ENCODE assay signal across 23 cellular contexts in the genomic region with DNA sequence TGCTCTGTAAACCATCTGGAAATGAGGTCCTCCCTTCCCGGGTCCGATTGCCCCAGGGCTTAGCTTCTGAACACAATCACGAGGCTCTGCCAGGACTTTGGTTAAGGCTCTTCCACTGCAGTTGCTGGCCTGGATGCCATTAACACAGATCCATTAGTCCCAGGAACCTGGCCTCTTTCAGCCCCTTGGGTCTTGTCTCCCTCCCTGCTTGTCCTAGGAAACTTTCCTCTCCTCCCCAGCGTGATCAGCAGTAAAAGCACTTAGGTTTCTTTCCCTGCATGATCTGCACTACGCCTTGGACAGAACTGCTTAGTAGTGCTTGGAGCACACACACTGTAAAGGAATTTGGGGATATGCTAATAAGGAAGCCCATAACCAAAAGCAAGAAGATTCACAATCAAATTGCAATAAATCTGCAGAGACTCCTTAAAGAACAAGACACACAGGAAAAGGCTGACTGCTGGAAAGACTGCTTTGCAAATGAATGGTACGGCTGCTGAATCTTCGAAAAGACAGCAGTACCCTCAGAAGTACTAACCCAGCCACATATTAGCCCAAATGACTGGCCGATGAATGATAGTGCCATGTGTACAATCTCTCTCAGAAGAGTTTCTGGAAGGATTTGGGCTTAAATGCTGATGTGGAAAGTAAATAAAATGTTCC.
DNase-seq lines count a peak whose midpoint lies in the region; ATAC-seq and TF ChIP-seq lines count a peak whose summit lies in the region.
"Had no signal": no experiment of that assay in that cellular context is flagged by ENCODE, and none has a peak within 500 bp of the region (broad histone marks: within the 10 kb centered on the region; RNA-seq: fewer than 3 reads in every experiment).

No MANE protein-coding gene starts in this region.

- no peak overlapping the region for H3K4me2 ChIP-seq in mesenchymal stem cell (ENCODE audit: low read length, poor library complexity, severe bottlenecking)

- H3K9me3 Mint-ChIP-seq in endodermal cell: no peaks in the 10 kb centered on the region
- no peaks in the 10 kb centered on the region for H3K9me3 Mint-ChIP-seq in activated naive CD4-positive, alpha-beta T cell treated with anti-CD3 and anti-CD28 coated beads, Interleukin-2, amount 10 ng/mL, durations not matched to agents 7 days and 5 days
- H3K9me3 Mint-ChIP-seq: T-helper 1 cell treated with Interleukin-12 subunit alpha and Interleukin-12 subunit beta and Interleukin-4 antibody, amounts not matched to agents 30 μg/mL and 1 μg/mL, for 36 hours had no signal

- no peaks in the 10 kb centered on the region for H3K36me3 Mint-ChIP-seq in endodermal cell (ENCODE audit: low read depth)
- no peaks in the 10 kb centered on the region for H3K36me3 Mint-ChIP-seq in activated naive CD4-positive, alpha-beta T cell treated with anti-CD3 and anti-CD28 coated beads, Interleukin-2, amount 10 ng/mL, durations not matched to agents 7 days and 5 days
- H3K36me3 Mint-ChIP-seq: activated naive CD8-positive, alpha-beta T cell had no signal

- H3K4me1 ChIP-seq in Panc1 (ENCODE audit: control insufficient read depth, insufficient read depth, low read length): no peaks in the 10 kb centered on the region
- no peaks in the 10 kb centered on the region for H3K4me1 ChIP-seq in endodermal cell (ENCODE audit: control insufficient read depth, insufficient read depth, low read length)
- no peaks in the 10 kb centered on the region for H3K4me1 ChIP-seq in mesenchymal stem cell (ENCODE audit: control insufficient read depth, insufficient read depth, low read depth, low read length)
- H3K4me1 ChIP-seq: body of pancreas, esophagus muscularis mucosa, left ventricle myocardium inferior, suprapubic skin had no signal

- POLR2A ChIA-PET in Panc1 (lab: Charles Lee): no interaction called here

- H2BK120ac ChIP-seq in mesenchymal stem cell (ENCODE audit: low read depth, low read length): no peak overlapping the region

- H3K4me3 Mint-ChIP-seq in endodermal cell: no peak overlapping the region
- no peak overlapping the region for H3K4me3 Mint-ChIP-seq in activated naive CD4-positive, alpha-beta T cell treated with anti-CD3 and anti-CD28 coated beads, Interleukin-2, amount 10 ng/mL, durations not matched to agents 7 days and 5 days
- H3K4me3 Mint-ChIP-seq: activated naive CD8-positive, alpha-beta T cell; T-helper 1 cell treated with Interleukin-12 subunit alpha and Interleukin-12 subunit beta and Interleukin-4 antibody, amounts not matched to agents 30 μg/mL and 1 μg/mL, for 36 hours had no signal

- 69 to 83% methylated on average over 5 to 8 of the region's 8 CpGs for WGBS in endodermal cell (ENCODE audit: insufficient coverage in 1 of 2, insufficient read length in 1 of 2), 2 experiments
- 71% methylated on average over 6 of the region's 8 CpGs for WGBS in mesenchymal stem cell

- H3K27ac ChIP-seq in Panc1 (ENCODE audit: low read length) (no peak overlapping the region), endodermal cell (ENCODE audit: low read depth, low read length) (no peak overlapping the region), mesenchymal stem cell (ENCODE audit: low read length, poor library complexity, severe bottlenecking) (no peak overlapping the region), brain microvascular endothelial cell (no peak overlapping the region)
- H3K27ac ChIP-seq: body of pancreas, esophagus muscularis mucosa, left ventricle myocardium inferior, suprapubic skin had no signal

- H2AK5ac ChIP-seq in mesenchymal stem cell (ENCODE audit: low read length, severe bottlenecking): no peak overlapping the region

- H3K4ac ChIP-seq in mesenchymal stem cell (ENCODE audit: low read depth in 1 of 2, low read length in 2 of 2): no peak overlapping the region

- in situ Hi-C loops in Panc1 (cut with HindIII; ENCODE audit: low pct_unique_long_range_greater_than_20kb, low sequenced_read_pairs) (no loop called here), brain microvascular endothelial cell (cut with HindIII; ENCODE audit: low pct_ligation_motif_present, low sequenced_read_pairs) (no loop called here)

- no peak overlapping the region for H3K14ac ChIP-seq in mesenchymal stem cell (ENCODE audit: low read length in 2 of 2)

- no peaks in the 10 kb centered on the region for H3K79me1 ChIP-seq in mesenchymal stem cell (replicated peaks; ENCODE audit: low read length, poor library complexity, severe bottlenecking)

- no peaks in the 10 kb centered on the region for H3K27me3 Mint-ChIP-seq in endodermal cell (ENCODE audit: insufficient read depth)
- H3K27me3 Mint-ChIP-seq in activated naive CD4-positive, alpha-beta T cell treated with anti-CD3 and anti-CD28 coated beads, Interleukin-2, amount 10 ng/mL, durations not matched to agents 7 days and 5 days: peaks cover 3% of the 10 kb centered on the region

- TF ChIP-seq CTCF in Panc1 (IDR thresholded peaks at IDR 0.05): no peak
- no peak for TF ChIP-seq CTCF in endodermal cell (conservative IDR thresholded peaks at IDR 0.05)
- TF ChIP-seq CTCF in brain microvascular endothelial cell (IDR thresholded peaks at IDR 0.05; ENCODE audit: low read depth, low read length, missing control alignments): no peak

- no peak overlapping the region for H2BK12ac ChIP-seq in mesenchymal stem cell (ENCODE audit: low read length in 2 of 2)

- no peak overlapping the region for H3K4me3 ChIP-seq in Panc1 (ENCODE audit: low read depth in 2 of 2, low read length in 2 of 2)
- H3K4me3 ChIP-seq in endodermal cell (ENCODE audit: low read length): no peak overlapping the region
- H3K4me3 ChIP-seq in mesenchymal stem cell (ENCODE audit: insufficient read depth in 1 of 2, low read depth in 1 of 2, low read length in 2 of 2): peak overlapping the region in 1 of 2 experiments; percentile 35
- H3K4me3 ChIP-seq in brain microvascular endothelial cell (ENCODE audit: low read depth, low read length): no peak overlapping the region
- H3K4me3 ChIP-seq: body of pancreas, esophagus muscularis mucosa, left ventricle myocardium inferior, suprapubic skin had no signal

- H3K27me3 ChIP-seq in Panc1 (ENCODE audit: control insufficient read depth, insufficient read depth, low read length): peaks cover 7% of the 10 kb centered on the region; the same call in 1 of the 2 replicates
- H3K27me3 ChIP-seq in endodermal cell (ENCODE audit: control insufficient read depth, insufficient read depth, low read length, poor library complexity, severe bottlenecking): no peaks in the 10 kb centered on the region
- H3K27me3 ChIP-seq in mesenchymal stem cell (ENCODE audit: control insufficient read depth in 1 of 2, insufficient read depth in 1 of 2, low read length in 2 of 2): peaks cover 0 to 27% of the 10 kb centered on the region in 2 experiments
- no peaks in the 10 kb centered on the region for H3K27me3 ChIP-seq in brain microvascular endothelial cell (replicated peaks)
- H3K27me3 ChIP-seq: body of pancreas, esophagus muscularis mucosa, suprapubic skin had no signal

- H3K36me3 ChIP-seq in Panc1 (ENCODE audit: control insufficient read depth, insufficient read depth, low read length) (no peaks in the 10 kb centered on the region), endodermal cell (ENCODE audit: control insufficient read depth, insufficient read depth, low read length) (no peaks in the 10 kb centered on the region), mesenchymal stem cell (ENCODE audit: control insufficient read depth in 1 of 2, insufficient read depth in 2 of 2, low read depth in 1 of 2, low read length in 2 of 2) (no peaks in the 10 kb centered on the region), brain microvascular endothelial cell (replicated peaks) (no peaks in the 10 kb centered on the region)
- H3K36me3 ChIP-seq: esophagus muscularis mucosa, left ventricle myocardium inferior, suprapubic skin had no signal

- H2BK15ac ChIP-seq in mesenchymal stem cell (ENCODE audit: low read depth, poor library complexity, severe bottlenecking): no peak overlapping the region

- ATAC-seq in Panc1: peak; percentile 30; the same call in 1 of the 2 replicates
- ATAC-seq: body of pancreas, PC-3 had no signal

- no TSS peak for BruUV-seq in Panc1 (replicated peaks; lab: Mats Ljungman, UMichigan)

- peak overlapping the region; percentile 6 for H2AFZ ChIP-seq in mesenchymal stem cell (ENCODE audit: low read depth, low read length)

- H3K4me1 Mint-ChIP-seq in endodermal cell: peaks cover 4% of the 10 kb centered on the region
- no peaks in the 10 kb centered on the region for H3K4me1 Mint-ChIP-seq in activated naive CD4-positive, alpha-beta T cell treated with anti-CD3 and anti-CD28 coated beads, Interleukin-2, amount 10 ng/mL, durations not matched to agents 7 days and 5 days

- H3K18ac ChIP-seq in mesenchymal stem cell (ENCODE audit: low read depth in 1 of 2, low read length in 2 of 2): no peak overlapping the region

- H2BK5ac ChIP-seq in mesenchymal stem cell (ENCODE audit: low read depth, low read length, poor library complexity, severe bottlenecking): no peak overlapping the region

- H3K9ac ChIP-seq in endodermal cell (ENCODE audit: extremely low read depth, low read length, poor library complexity, severe bottlenecking) (no peak overlapping the region), mesenchymal stem cell (ENCODE audit: low read length) (no peak overlapping the region)

- H4K8ac ChIP-seq in mesenchymal stem cell (ENCODE audit: low read length): no peak overlapping the region

- no peak overlapping the region for H3K27ac Mint-ChIP-seq in endodermal cell
- H3K27ac Mint-ChIP-seq in activated naive CD4-positive, alpha-beta T cell treated with anti-CD3 and anti-CD28 coated beads, Interleukin-2, amount 10 ng/mL, durations not matched to agents 7 days and 5 days: no peak overlapping the region
- H3K27ac Mint-ChIP-seq: activated naive CD8-positive, alpha-beta T cell; T-helper 1 cell treated with Interleukin-12 subunit alpha and Interleukin-12 subunit beta and Interleukin-4 antibody, amounts not matched to agents 30 μg/mL and 1 μg/mL, for 36 hours had no signal

- intact Hi-C loops in Panc1 (cut with micrococcal nuclease; ENCODE audit: unreplicated experiment): no loop called here

- CTCF ChIA-PET in Panc1 (lab: Charles Lee): no interaction called here
- CTCF ChIA-PET in activated naive CD4-positive, alpha-beta T cell treated with anti-CD3 and anti-CD28 coated beads, Interleukin-2, amount 10 ng/mL, durations not matched to agents 7 days and 5 days (lab: Charles Lee): no interaction called here

- H4K91ac ChIP-seq in mesenchymal stem cell (ENCODE audit: low read length): no peak overlapping the region

- no peaks in the 10 kb centered on the region for H3K9me3 ChIP-seq in Panc1 (ENCODE audit: control insufficient read depth, insufficient read depth, low read depth, low read length)
- no peaks in the 10 kb centered on the region for H3K9me3 ChIP-seq in endodermal cell (ENCODE audit: control insufficient read depth, low read length)
- no peaks in the 10 kb centered on the region for H3K9me3 ChIP-seq in mesenchymal stem cell (ENCODE audit: control insufficient read depth, low read length)
- H3K9me3 ChIP-seq: body of pancreas, esophagus muscularis mucosa, suprapubic skin had no signal

- no peak overlapping the region for H3K23ac ChIP-seq in mesenchymal stem cell (ENCODE audit: low read length in 2 of 2)

- DNase-seq in ELF-1 (ENCODE audit: low read depth, low spot score): peak; percentile 80
- DNase-seq in Panc1 (ENCODE audit: low read depth, low spot score): no peak
- DNase-seq in endodermal cell: peak; percentile 57
- DNase-seq in mesenchymal stem cell: peak; percentile 23
- DNase-seq in activated naive CD4-positive, alpha-beta T cell treated with anti-CD3 and anti-CD28 coated beads, Interleukin-2, amount 10 ng/mL, durations not matched to agents 7 days and 5 days: no peak
- DNase-seq in stimulated activated CD4-positive, alpha-beta T cell treated with anti-CD3 and anti-CD28 coated beads, Interleukin-1b, Interleukin-23, amount 100 ng/mL, for 48 hours: no peak
- no peak for DNase-seq in H4 (ENCODE audit: low spot score)
- no peak for DNase-seq in brain microvascular endothelial cell
- DNase-seq: activated CD4-positive, alpha-beta T cell treated with anti-CD3 and anti-CD28 coated beads, Interleukin-2, amount 50 U/mL, for 1 hour; body of pancreas; effector CD8-positive, alpha-beta T cell; GF-D8; left ventricle myocardium inferior; NCI-H1092; NCI-H2081; NCI-H345; PC-3; posterior cingulate gyrus; SIG-M5 had no signal

Comparison
In these comparisons a context has a peak if more than half of its experiments do, and no peak if none do; other contexts are left out.
1. DNase-seq: peak in ELF-1 (single experiment), endodermal cell (single experiment) and mesenchymal stem cell (single experiment); none in Panc1 (single experiment), activated naive CD4-positive, alpha-beta T cell treated with anti-CD3 and anti-CD28 coated beads, Interleukin-2, amount 10 ng/mL, durations not matched to agents 7 days and 5 days (single experiment), stimulated activated CD4-positive, alpha-beta T cell treated with anti-CD3 and anti-CD28 coated beads, Interleukin-1b, Interleukin-23, amount 100 ng/mL, for 48 hours (single experiment), H4 (single experiment) and brain microvascular endothelial cell (single experiment).